Comparison of ENCODE assay signal across 9 cellular contexts in genomic region chr15:67023517-67024321, GRCh38. TPM values are rescaled to one million over a fixed set of nuclear protein-coding genes. Genes with fewer than 3 reads are reported as not detected.
DNase-seq lines count a peak whose midpoint lies in the region; ATAC-seq and TF ChIP-seq lines count a peak whose summit lies in the region.
"Had no signal": no experiment of that assay in that cellular context is flagged by ENCODE, and none has a peak within 500 bp of the region (broad histone marks: within the 10 kb centered on the region; RNA-seq: fewer than 3 reads in every experiment).

No MANE protein-coding gene starts in this region.

- 82% methylated on average over 7 of the region's 8 CpGs for WGBS in SK-N-SH (ENCODE audit: low lambda C conversion rate)

- H3K9me3 ChIP-seq in SK-N-SH (no peaks in the 10 kb centered on the region), left ventricle myocardium inferior (replicated peaks) (no peaks in the 10 kb centered on the region)

- no peak for TF ChIP-seq RAD21 in SK-N-SH (IDR thresholded peaks at IDR 0.05; ENCODE audit: low read length)

- H3K4me1 Mint-ChIP-seq in activated T-helper 17 cell treated with anti-CD3 and anti-CD28 coated beads, Interleukin-2, amount 50 U/mL, for 72 hours, result peaks cover 25% of the 10 kb centered on the region

- POLR2A ChIA-PET in SK-N-SH (lab: Yijun Ruan, JAX), result no interaction called here

- H3K27me3 Mint-ChIP-seq in activated T-helper 17 cell treated with anti-CD3 and anti-CD28 coated beads, Interleukin-2, amount 50 U/mL, for 72 hours, result peaks cover 5% of the 10 kb centered on the region

- H3K9me2 ChIP-seq in SK-N-SH, result no peaks in the 10 kb centered on the region

- no peaks in the 10 kb centered on the region for H3K36me3 Mint-ChIP-seq in activated T-helper 17 cell treated with anti-CD3 and anti-CD28 coated beads, Interleukin-2, amount 50 U/mL, for 72 hours (ENCODE audit: low read depth)

- TF ChIP-seq CTCF in SK-N-SH (IDR thresholded peaks at IDR 0.05), result no peak
- no peak for TF ChIP-seq CTCF in left ventricle myocardium inferior (IDR thresholded peaks at IDR 0.05; ENCODE audit: borderline replicate concordance)

- H3K27ac Mint-ChIP-seq in activated T-helper 17 cell treated with anti-CD3 and anti-CD28 coated beads, Interleukin-2, amount 50 U/mL, for 72 hours, result no peak overlapping the region

- no peaks in the 10 kb centered on the region for H3K9me3 Mint-ChIP-seq in activated T-helper 17 cell treated with anti-CD3 and anti-CD28 coated beads, Interleukin-2, amount 50 U/mL, for 72 hours

- H3K4me3 ChIP-seq in SK-N-SH (ENCODE audit: low read depth in 2 of 2, low read length in 1 of 2) (no peak overlapping the region; a peak in 1 of 4 replicates), left ventricle myocardium inferior (no peak overlapping the region), rectal smooth muscle tissue (ENCODE audit: low read length) (no peak overlapping the region)

- H3K27ac ChIP-seq in SK-N-SH (ENCODE audit: low read depth in 2 of 2, low read length in 1 of 2), result peak overlapping the region; percentile 91 to 93
- peak overlapping the region; percentile 81 for H3K27ac ChIP-seq in left ventricle myocardium inferior (replicated peaks)
- peak overlapping the region; percentile 57 for H3K27ac ChIP-seq in rectal smooth muscle tissue (ENCODE audit: low read depth, low read length)

- intact Hi-C loops in left ventricle myocardium inferior (cut with micrococcal nuclease), result no loop called here

- ATAC-seq in activated T-helper 17 cell treated with anti-CD3 and anti-CD28 coated beads, Interleukin-2, amount 50 U/mL, for 72 hours (replicated peaks), result no peak
- no peak for ATAC-seq in HG03135 (IDR thresholded peaks at IDR 0.05; ENCODE audit: unreplicated experiment)

- H3K9ac ChIP-seq in SK-N-SH (no peak overlapping the region; the same call in 1 of the 2 replicates), rectal smooth muscle tissue (ENCODE audit: low read length) (no peak overlapping the region)

- H3F3A ChIP-seq in SK-N-SH (replicated peaks; ENCODE audit: insufficient read depth), result peaks cover 47% of the 10 kb centered on the region

- no peaks in the 10 kb centered on the region for H3K27me3 ChIP-seq in SK-N-SH (ENCODE audit: insufficient read depth)
- no peaks in the 10 kb centered on the region for H3K27me3 ChIP-seq in left ventricle myocardium inferior (ENCODE audit: low read depth)
- H3K27me3 ChIP-seq in rectal smooth muscle tissue (ENCODE audit: control insufficient read depth, insufficient read depth, low read length), result no peaks in the 10 kb centered on the region

- no peak overlapping the region for H2AFZ ChIP-seq in SK-N-SH (ENCODE audit: low read depth)

- H3K4me3 Mint-ChIP-seq in activated T-helper 17 cell treated with anti-CD3 and anti-CD28 coated beads, Interleukin-2, amount 50 U/mL, for 72 hours, result no peak overlapping the region

- DNase-seq in COLO668 (lab: John Stamatoyannopoulos, UW; ENCODE audit: unreplicated experiment) (peak; percentile 32), SK-N-SH (no peak), left ventricle myocardium inferior (no peak), NCI-H1694 (lab: John Stamatoyannopoulos, UW) (no peak)
- no peak for DNase-seq in activated CD8-positive, alpha-beta memory T cell treated with anti-CD3 and anti-CD28 coated beads for 24 hours
- DNase-seq: effector CD8-positive, alpha-beta T cell had no signal

- H3K36me3 ChIP-seq in SK-N-SH (replicated peaks in 1 of 2; ENCODE audit: control insufficient read depth in 1 of 2, insufficient read depth in 2 of 2, low read length in 1 of 2) (no peaks in the 10 kb centered on the region), left ventricle myocardium inferior (no peaks in the 10 kb centered on the region), rectal smooth muscle tissue (ENCODE audit: control insufficient read depth, insufficient read depth, low read length) (no peaks in the 10 kb centered on the region)

- CTCF ChIA-PET in SK-N-SH (lab: Yijun Ruan, JAX), result interaction anchor here (0.8 to 1.0 kb wide), 2 partner anchors 14 to 18 kb away, joined by 3 read pairs; no protein-coding TSS in a partner anchor

- H3K79me2 ChIP-seq in SK-N-SH (ENCODE audit: insufficient read depth), result no peaks in the 10 kb centered on the region

- H3K4me2 ChIP-seq in SK-N-SH, result peak overlapping the region; percentile 70

- H4K20me1 ChIP-seq in SK-N-SH (ENCODE audit: insufficient read depth), result no peaks in the 10 kb centered on the region

- TF ChIP-seq EP300 in SK-N-SH (IDR thresholded peaks at IDR 0.05; ENCODE audit: borderline replicate concordance in 1 of 2, low read depth in 1 of 2, low read length in 1 of 2), result no peak

- peaks cover 24 to 36% of the 10 kb centered on the region in 2 experiments for H3K4me1 ChIP-seq in SK-N-SH (ENCODE audit: control insufficient read depth in 1 of 2, insufficient read depth in 2 of 2, low read depth in 1 of 2, low read length in 1 of 2)
- H3K4me1 ChIP-seq in left ventricle myocardium inferior, result peaks cover 38% of the 10 kb centered on the region
- peaks cover 20% of the 10 kb centered on the region for H3K4me1 ChIP-seq in rectal smooth muscle tissue (ENCODE audit: control insufficient read depth, insufficient read depth, low read length)

TF ChIP-seq in SK-N-SH, 30 proteins besides CTCF, POLR2A, EP300 and RAD21 (continues in another document):
- TF ChIP-seq PBX3 (IDR thresholded peaks at IDR 0.05) (no peak), REST (IDR thresholded peaks at IDR 0.05; ENCODE audit: low read depth, low read length) (no peak), USF1 (IDR thresholded peaks at IDR 0.05; ENCODE audit: borderline replicate concordance, low read depth) (no peak), YY1 (IDR thresholded peaks at IDR 0.05; ENCODE audit: low read depth) (no peak), ZBTB33 (IDR thresholded peaks at IDR 0.05; ENCODE audit: borderline replicate concordance, low read depth) (no peak), RFX5 (IDR thresholded peaks at IDR 0.05; ENCODE audit: low read length) (no peak), MAX (IDR thresholded peaks at IDR 0.05; ENCODE audit: low read depth) (no peak)

RNA-seq across cellular contexts. Expression of gene SMAD3, which starts 41.7 kb away (rescaled TPM):
- 18.0 and 19.5 TPM in 2 replicates for polyA plus RNA-seq in SK-N-SH (2012; rRNA removed)
- polyA plus RNA-seq in SK-N-SH (2012; cell fraction: cytosol; rRNA removed), result 12.0 and 14.6 TPM in 2 replicates
- polyA plus RNA-seq in SK-N-SH (2012; cell fraction: nucleus; rRNA removed), result 47.4 and 59.5 TPM in 2 replicates
- 18.8 TPM for total RNA-seq in left ventricle myocardium inferior
- total RNA-seq in activated T-helper 17 cell treated with anti-CD3 and anti-CD28 coated beads, Interleukin-2, amount 50 U/mL, for 72 hours, result 10 to 100 TPM; 57.0 to 94.9 TPM
